In the genomic region with DNA sequence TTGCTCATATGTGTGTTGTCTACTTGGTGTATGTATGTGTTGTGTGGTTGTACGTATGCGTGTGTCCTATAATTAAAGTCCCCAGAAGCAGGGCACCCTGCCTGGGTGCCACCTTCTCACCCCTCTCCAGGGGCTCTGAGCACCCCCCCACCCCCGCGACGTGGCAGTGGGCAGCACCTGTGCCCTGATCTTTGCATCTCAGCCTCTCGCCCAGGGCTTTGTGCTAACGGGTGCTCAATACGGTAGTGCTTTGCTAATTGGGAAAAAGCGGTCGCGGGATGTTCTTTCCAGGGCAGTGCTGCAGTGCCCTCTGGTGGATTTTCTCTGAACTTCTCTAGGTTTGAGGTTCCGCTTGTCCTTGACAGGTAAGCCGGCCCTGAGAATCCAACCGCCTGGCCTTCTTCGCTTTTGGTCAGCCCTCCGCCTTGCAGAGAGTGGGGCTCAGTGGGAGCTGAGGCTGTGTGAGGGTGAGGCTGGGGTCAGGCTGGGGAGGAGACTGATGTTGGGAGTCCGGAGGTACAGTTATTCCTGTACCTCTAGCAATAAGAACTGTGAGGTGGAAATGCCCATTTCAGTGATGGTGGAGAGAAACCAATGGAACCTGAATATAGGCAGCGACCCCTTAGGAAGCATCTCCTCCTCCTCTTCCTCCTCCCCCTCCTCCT, we compare ENCODE assay signal across 9 cellular contexts. TPM values are rescaled to one million over a fixed set of nuclear protein-coding genes. Genes with fewer than 3 reads are reported as not detected.
DNase-seq lines count a peak whose midpoint lies in the region; ATAC-seq, FAIRE-seq and TF ChIP-seq lines count a peak whose summit lies in the region.
"Had no signal": no experiment of that assay in that cellular context is flagged by ENCODE, and none has a peak within 500 bp of the region (broad histone marks: within the 10 kb centered on the region; RNA-seq: fewer than 3 reads in every experiment).

No MANE protein-coding gene starts in this region.

- H3K4me3 Mint-ChIP-seq in CD8-positive, alpha-beta memory T cell = peak overlapping the region in 3 of 7 donors; percentile 13 to 32 (median 23)
- H3K4me3 Mint-ChIP-seq in T-helper 2 cell treated with Interferon-gamma antibody and Interleukin-4, amounts not matched to agents 5 μg/mL and 100 μg/mL, for 36 hours = no peak overlapping the region
- no peak overlapping the region for H3K4me3 Mint-ChIP-seq in astrocyte (ENCODE audit: unreplicated experiment)

- peak overlapping the region in 3 of 8 donors; percentile 14 to 93 (median 47) for H3K27ac Mint-ChIP-seq in CD8-positive, alpha-beta memory T cell
- no peak overlapping the region for H3K27ac Mint-ChIP-seq in T-helper 2 cell treated with Interferon-gamma antibody and Interleukin-4, amounts not matched to agents 5 μg/mL and 100 μg/mL, for 36 hours
- no peak overlapping the region for H3K27ac Mint-ChIP-seq in astrocyte (ENCODE audit: unreplicated experiment)
- H3K27ac Mint-ChIP-seq: IgD-negative memory B cell had no signal

- H3K9me3 ChIP-seq in CD8-positive, alpha-beta memory T cell (ENCODE audit: low read length) = no peaks in the 10 kb centered on the region
- H3K9me3 ChIP-seq in astrocyte (ENCODE audit: insufficient read depth, low read depth, low read length) (no peaks in the 10 kb centered on the region), hepatocyte (ENCODE audit: low read depth) (no peaks in the 10 kb centered on the region)

- DNase-seq in CD8-positive, alpha-beta memory T cell = peak; percentile 38 to 78 (median 61)
- DNase-seq in H54 (ENCODE audit: insufficient read length, low spot score) = peak; percentile 80
- peak; percentile 72 for DNase-seq in NCI-H2029 treated with DMSO at 0.1 percent for 48 hours (lab: John Stamatoyannopoulos, UW)
- DNase-seq in T-helper 2 cell treated with Interferon-gamma antibody and Interleukin-4, amounts not matched to agents 5 μg/mL and 100 μg/mL, for 36 hours (ENCODE audit: low spot score) = peak; percentile 70
- peak; percentile 40 for DNase-seq in astrocyte (ENCODE audit: low read depth)
- DNase-seq in hepatocyte (ENCODE audit: low spot score) = peak; percentile 87
- DNase-seq in smooth muscle cell of the brain vasculature (ENCODE audit: low read depth, low spot score) = peak; percentile 57

- CTCF ChIA-PET in CD8-positive, alpha-beta memory T cell (lab: Charles Lee) = interaction anchor here (0.6 to 2.6 kb wide), 3 partner anchors 13 to 32 kb away, joined by 3 to 12 read pairs (median 3); no protein-coding TSS in a partner anchor

- ATAC-seq in GM19452 (IDR thresholded peaks at IDR 0.05; ENCODE audit: unreplicated experiment) = no peak

- peaks cover 17 to 54% of the 10 kb centered on the region in 2 donors for H3K27me3 Mint-ChIP-seq in CD8-positive, alpha-beta memory T cell
- H3K27me3 Mint-ChIP-seq in T-helper 2 cell treated with Interferon-gamma antibody and Interleukin-4, amounts not matched to agents 5 μg/mL and 100 μg/mL, for 36 hours (ENCODE audit: low read depth) = peaks cover 22% of the 10 kb centered on the region
- peaks cover 41% of the 10 kb centered on the region for H3K27me3 Mint-ChIP-seq in astrocyte (ENCODE audit: low read depth, unreplicated experiment)

- no peaks in the 10 kb centered on the region for H3K36me3 ChIP-seq in CD8-positive, alpha-beta memory T cell (ENCODE audit: insufficient read depth, low read length)
- H3K36me3 ChIP-seq in astrocyte (ENCODE audit: insufficient read depth, low read length) (no peaks in the 10 kb centered on the region), hepatocyte (replicated peaks; ENCODE audit: insufficient read depth, low read depth) (no peaks in the 10 kb centered on the region)

- POLR2A ChIA-PET in CD8-positive, alpha-beta memory T cell (lab: Charles Lee) = interaction anchor here (0.7 kb wide), 1 partner anchor 179 kb away, joined by 4 read pairs; no protein-coding TSS in a partner anchor

- H3K27ac ChIP-seq in CD8-positive, alpha-beta memory T cell (ENCODE audit: low read depth, low read length) = no peak overlapping the region
- H3K27ac ChIP-seq in astrocyte (ENCODE audit: low read depth, low read length) (no peak overlapping the region), hepatocyte (no peak overlapping the region)

- H3K27me3 ChIP-seq in CD8-positive, alpha-beta memory T cell (ENCODE audit: insufficient read depth, low read length, poor library complexity, severe bottlenecking) = peaks cover 4% of the 10 kb centered on the region
- peaks cover 26% of the 10 kb centered on the region for H3K27me3 ChIP-seq in astrocyte (ENCODE audit: insufficient read depth, low read length)
- peaks cover 1% of the 10 kb centered on the region for H3K27me3 ChIP-seq in hepatocyte

- no peaks in the 10 kb centered on the region for H3K9me3 Mint-ChIP-seq in CD8-positive, alpha-beta memory T cell
- no peaks in the 10 kb centered on the region for H3K9me3 Mint-ChIP-seq in T-helper 2 cell treated with Interferon-gamma antibody and Interleukin-4, amounts not matched to agents 5 μg/mL and 100 μg/mL, for 36 hours
- no peaks in the 10 kb centered on the region for H3K9me3 Mint-ChIP-seq in astrocyte (ENCODE audit: unreplicated experiment)
- H3K9me3 Mint-ChIP-seq: IgD-negative memory B cell had no signal

- H3K79me2 ChIP-seq in astrocyte (ENCODE audit: insufficient read depth, low read length) (no peaks in the 10 kb centered on the region), hepatocyte (no peaks in the 10 kb centered on the region)

- H3K4me3 ChIP-seq in CD8-positive, alpha-beta memory T cell (ENCODE audit: low read length) = no peak overlapping the region
- H3K4me3 ChIP-seq in astrocyte (ENCODE audit: insufficient read depth, low read depth, low read length) (no peak overlapping the region), hepatocyte (no peak overlapping the region)

- peak; percentile 78 for FAIRE-seq in H54 (lab: Jason Lieb, UNC)
- peak; percentile 52 for FAIRE-seq in astrocyte (lab: Jason Lieb, UNC)

- TF ChIP-seq CTCF in astrocyte (IDR thresholded peaks at IDR 0.05; ENCODE audit: insufficient read depth, low read depth, low read length) = peak; percentile 78
- peak; percentile 94 for TF ChIP-seq CTCF in hepatocyte (IDR thresholded peaks at IDR 0.05; ENCODE audit: poor library complexity)

- no peaks in the 10 kb centered on the region for H3K36me3 Mint-ChIP-seq in CD8-positive, alpha-beta memory T cell
- no peaks in the 10 kb centered on the region for H3K36me3 Mint-ChIP-seq in T-helper 2 cell treated with Interferon-gamma antibody and Interleukin-4, amounts not matched to agents 5 μg/mL and 100 μg/mL, for 36 hours (ENCODE audit: low read depth)
- no peaks in the 10 kb centered on the region for H3K36me3 Mint-ChIP-seq in astrocyte (ENCODE audit: low read depth, unreplicated experiment)
- H3K36me3 Mint-ChIP-seq: IgD-negative memory B cell had no signal

- no peak for TF ChIP-seq POLR2A in H54 (IDR thresholded peaks at IDR 0.05; ENCODE audit: low read depth, low read length)

- no peaks in the 10 kb centered on the region for H4K20me1 ChIP-seq in astrocyte (ENCODE audit: insufficient read depth, low read length)
- H4K20me1 ChIP-seq in hepatocyte (ENCODE audit: insufficient read depth, poor library complexity, severe bottlenecking) = no peaks in the 10 kb centered on the region

- 9% methylated on average over 17 of the region's 18 CpGs for WGBS in hepatocyte (ENCODE audit: low lambda C conversion rate, missing lambda C conversion rate)

- H3K4me1 ChIP-seq in CD8-positive, alpha-beta memory T cell (ENCODE audit: insufficient read depth, low read length) = peaks cover 9% of the 10 kb centered on the region
- H3K4me1 ChIP-seq in astrocyte (ENCODE audit: insufficient read depth, low read length) = no peaks in the 10 kb centered on the region
- H3K4me1 ChIP-seq in hepatocyte (ENCODE audit: insufficient read depth) = no peaks in the 10 kb centered on the region

- H2AFZ ChIP-seq in astrocyte (ENCODE audit: low read depth, low read length) = peak overlapping the region; percentile 19
- H2AFZ ChIP-seq in hepatocyte = no peak overlapping the region

- H3K4me2 ChIP-seq in astrocyte (ENCODE audit: low read length) (peak overlapping the region; percentile 27), hepatocyte (peak overlapping the region; percentile 69)

- no peaks in the 10 kb centered on the region for H3K9me2 ChIP-seq in hepatocyte (replicated peaks; ENCODE audit: insufficient read depth)

- no peak overlapping the region for H3K9ac ChIP-seq in astrocyte (ENCODE audit: low read length)

- peaks cover 8 to 12% (median 8%) of the 10 kb centered on the region in 3 donors for H3K4me1 Mint-ChIP-seq in CD8-positive, alpha-beta memory T cell
- peaks cover 4% of the 10 kb centered on the region for H3K4me1 Mint-ChIP-seq in T-helper 2 cell treated with Interferon-gamma antibody and Interleukin-4, amounts not matched to agents 5 μg/mL and 100 μg/mL, for 36 hours (ENCODE audit: low read depth)
- no peaks in the 10 kb centered on the region for H3K4me1 Mint-ChIP-seq in astrocyte (ENCODE audit: low read depth, unreplicated experiment)

RNA-seq across cellular contexts. Expression of gene EPHB3, which starts 17.6 kb away (rescaled TPM):
- under 1 TPM in 1 of 2 experiments, not detected in 1; 0.04 TPM for total RNA-seq in CD8-positive, alpha-beta memory T cell
- 0.31 TPM for polyA plus RNA-seq in CD8-positive, alpha-beta memory T cell
- total RNA-seq in astrocyte (17.2 and 27.0 TPM in 2 replicates), hepatocyte (5.2 and 11.0 TPM in 2 replicates)
- 21.2 and 22.0 TPM in 2 replicates for polyA plus RNA-seq in hepatocyte
- polyA plus RNA-seq: IgD-negative memory B cell had no signal
